18 cellular contexts compared by ENCODE assay signal in genomic region chr9:126293522-126293889, GRCh38. TPM values are rescaled to one million over a fixed set of nuclear protein-coding genes. Genes with fewer than 3 reads are reported as not detected.
A peak's percentile ranks its signal among the peaks of the same experiment; 100 is the strongest.
DNase-seq lines count a peak whose midpoint lies in the region; ATAC-seq, FAIRE-seq and TF ChIP-seq lines count a peak whose summit lies in the region.
"Had no signal": no experiment of that assay in that cellular context is flagged by ENCODE, and none has a peak within 500 bp of the region (broad histone marks: within the 10 kb centered on the region; RNA-seq: fewer than 3 reads in every experiment).

No MANE protein-coding gene starts in this region.

- TF ChIP-seq CTCF in HepG2 (CRISPR knock-in tag; IDR thresholded peaks at IDR 0.05) (peak; percentile 54), right lobe of liver (IDR thresholded peaks at IDR 0.05) (no peak), endothelial cell (IDR thresholded peaks at IDR 0.05; ENCODE audit: unreplicated experiment) (peak; percentile 55), upper lobe of right lung (IDR thresholded peaks at IDR 0.05) (peak; percentile 13)

- H3K27ac ChIP-seq in HepG2 (ENCODE audit: extremely low read length, insufficient read depth, low read length) (no peak overlapping the region), right lobe of liver (no peak overlapping the region), upper lobe of right lung (no peak overlapping the region)
- H3K27ac ChIP-seq: heart left ventricle, prostate gland, SJSA1, thoracic aorta had no signal

- H3K4me2 ChIP-seq in HepG2 (ENCODE audit: low read depth, low read length), result no peak overlapping the region

- H2AFZ ChIP-seq in HepG2 (ENCODE audit: low read length), result no peak overlapping the region

- no peaks in the 10 kb centered on the region for H3K4me1 ChIP-seq in HepG2 (ENCODE audit: insufficient read depth, low read length)
- H3K4me1 ChIP-seq in right lobe of liver, result no peaks in the 10 kb centered on the region
- no peaks in the 10 kb centered on the region for H3K4me1 ChIP-seq in upper lobe of right lung
- H3K4me1 ChIP-seq: heart left ventricle, prostate gland, SJSA1 had no signal

- no TSS peak for BruUV-seq in HepG2 (replicated peaks; lab: Mats Ljungman, UMichigan)

- H3K36me3 ChIP-seq in HepG2 (replicated peaks in 1 of 2; ENCODE audit: control insufficient read depth in 1 of 2, insufficient read depth in 2 of 2, low read length in 2 of 2), result no peaks in the 10 kb centered on the region
- H3K36me3 ChIP-seq in right lobe of liver, result no peaks in the 10 kb centered on the region
- H3K36me3 ChIP-seq in upper lobe of right lung, result no peaks in the 10 kb centered on the region
- H3K36me3 ChIP-seq: heart left ventricle, prostate gland, SJSA1, thoracic aorta had no signal

- TF ChIP-seq EP300 in HepG2 (IDR thresholded peaks at IDR 0.05; ENCODE audit: low read depth in 2 of 2, low read length in 2 of 2) (no peak), HepG2 (CRISPR knock-in tag; IDR thresholded peaks at IDR 0.05; ENCODE audit: borderline replicate concordance) (no peak)

- H3K79me2 ChIP-seq in HepG2 (ENCODE audit: insufficient read depth, low read length), result no peaks in the 10 kb centered on the region

- no peaks in the 10 kb centered on the region for H3K4me1 Mint-ChIP-seq in endothelial cell (ENCODE audit: unreplicated experiment)
- H3K4me1 Mint-ChIP-seq: activated CD4-positive, alpha-beta T cell treated with anti-CD3 and anti-CD28 coated beads, Interleukin-2, amount 10 ng/mL, durations not matched to agents 7 days and 5 days; CD4-positive, alpha-beta memory T cell had no signal

- no peaks in the 10 kb centered on the region for H3K9me3 ChIP-seq in HepG2 (ENCODE audit: low read length)
- no peaks in the 10 kb centered on the region for H3K9me3 ChIP-seq in right lobe of liver
- no peaks in the 10 kb centered on the region for H3K9me3 ChIP-seq in upper lobe of right lung
- H3K9me3 ChIP-seq: heart left ventricle, prostate gland, SJSA1, thoracic aorta had no signal

- POLR2A ChIA-PET in HepG2 (lab: Yijun Ruan, JAX), result no interaction called here

- DNase-seq in HepG2 (ENCODE audit: low spot score), result no peak
- DNase-seq in right lobe of liver, result no peak
- peak; percentile 41 for DNase-seq in NAMALWA (ENCODE audit: low spot score)
- peak; percentile 48 for DNase-seq in endothelial cell (ENCODE audit: low spot score)
- no peak for DNase-seq in upper lobe of right lung
- DNase-seq in NCI-H1092 (lab: John Stamatoyannopoulos, UW), result no peak
- DNase-seq in NK-92 (lab: John Stamatoyannopoulos, UW; ENCODE audit: unreplicated experiment), result no peak
- DNase-seq: activated CD4-positive, alpha-beta T cell treated with anti-CD3 and anti-CD28 coated beads, Interleukin-2, amount 10 ng/mL, durations not matched to agents 7 days and 5 days; CD4-positive, alpha-beta memory T cell; heart left ventricle; NCI-H345 had no signal

- CTCF ChIA-PET in HepG2 (lab: Yijun Ruan, JAX; ENCODE audit: low intra/inter-chr PET ratio, low total read pairs), result no interaction called here

- no peak for TF ChIP-seq RAD21 in HepG2 (CRISPR knock-in tag; IDR thresholded peaks at IDR 0.05)

- H3K27ac Mint-ChIP-seq in endothelial cell (ENCODE audit: unreplicated experiment), result no peak overlapping the region
- H3K27ac Mint-ChIP-seq: activated CD4-positive, alpha-beta T cell treated with anti-CD3 and anti-CD28 coated beads, Interleukin-2, amount 10 ng/mL, durations not matched to agents 7 days and 5 days; activated naive CD8-positive, alpha-beta T cell; CD4-positive, alpha-beta memory T cell; dendritic cell treated with granulocyte-macrophage colony-stimulating factor and Interleukin-4, amounts not matched to agents 40 ng/mL and 50 ng/mL, for 4 days had no signal

- no peak overlapping the region for H3K9ac ChIP-seq in HepG2 (ENCODE audit: insufficient read depth, low read depth, low read length)

- H3K4me3 ChIP-seq in HepG2 (replicated peaks in 1 of 3; ENCODE audit: insufficient read depth in 1 of 3, low read depth in 2 of 3, low read length in 3 of 3), result no peak overlapping the region
- no peak overlapping the region for H3K4me3 ChIP-seq in right lobe of liver
- H3K4me3 ChIP-seq in upper lobe of right lung, result no peak overlapping the region
- H3K4me3 ChIP-seq: heart left ventricle, lung, prostate gland, SJSA1, thoracic aorta had no signal

- no peaks in the 10 kb centered on the region for H4K20me1 ChIP-seq in HepG2 (ENCODE audit: insufficient read depth, low read length)

- 22% methylated on average over 6 of the region's 9 CpGs for WGBS in HepG2 (ENCODE audit: low lambda C conversion rate)
- 69% methylated on average over 6 of the region's 9 CpGs for WGBS in right lobe of liver (ENCODE audit: insufficient coverage, low coverage, low lambda C conversion rate, missing lambda C conversion rate)

- no peak overlapping the region for H3K4me3 Mint-ChIP-seq in endothelial cell (ENCODE audit: unreplicated experiment)
- H3K4me3 Mint-ChIP-seq: activated CD4-positive, alpha-beta T cell treated with anti-CD3 and anti-CD28 coated beads, Interleukin-2, amount 10 ng/mL, durations not matched to agents 7 days and 5 days; activated naive CD8-positive, alpha-beta T cell; CD4-positive, alpha-beta memory T cell; dendritic cell treated with granulocyte-macrophage colony-stimulating factor and Interleukin-4, amounts not matched to agents 40 ng/mL and 50 ng/mL, for 4 days had no signal

- TF ChIP-seq POLR2A in HepG2 (IDR thresholded peaks at IDR 0.05; ENCODE audit: insufficient read depth in 1 of 2, low read depth in 2 of 2, low read length in 2 of 2), result no peak
- no peak for TF ChIP-seq POLR2A in right lobe of liver (IDR thresholded peaks at IDR 0.05)

- peaks cover 4 to 30% of the 10 kb centered on the region in 2 experiments; a peak in 3 of 5 replicates for H3K27me3 ChIP-seq in HepG2 (ENCODE audit: control insufficient read depth in 1 of 2, insufficient read depth in 2 of 2, low read length in 2 of 2)
- no peaks in the 10 kb centered on the region for H3K27me3 ChIP-seq in right lobe of liver
- H3K27me3 ChIP-seq in upper lobe of right lung, result no peaks in the 10 kb centered on the region
- H3K27me3 ChIP-seq: SJSA1 had no signal

- peaks cover 5% of the 10 kb centered on the region for H3K27me3 Mint-ChIP-seq in endothelial cell (ENCODE audit: unreplicated experiment)
- H3K27me3 Mint-ChIP-seq: activated naive CD8-positive, alpha-beta T cell had no signal

- intact Hi-C loops in HepG2 (cut with micrococcal nuclease; ENCODE audit: unreplicated experiment) (no loop called here), right lobe of liver (cut with DNase I) (no loop called here), upper lobe of right lung (cut with DNase I) (no loop called here)

- no peaks in the 10 kb centered on the region for H3K9me3 Mint-ChIP-seq in endothelial cell (ENCODE audit: unreplicated experiment)
- H3K9me3 Mint-ChIP-seq: activated CD4-positive, alpha-beta T cell treated with anti-CD3 and anti-CD28 coated beads, Interleukin-2, amount 10 ng/mL, durations not matched to agents 7 days and 5 days; CD4-positive, alpha-beta memory T cell; dendritic cell treated with granulocyte-macrophage colony-stimulating factor and Interleukin-4, amounts not matched to agents 40 ng/mL and 50 ng/mL, for 4 days had no signal

- FAIRE-seq in HepG2 (lab: Jason Lieb, UNC), result no peak

- in situ Hi-C loops in HepG2 (cut with HindIII; ENCODE audit: extremely low pct_ligation_motif_present, low pct_unique_long_range_greater_than_20kb), result no loop called here

- peak; percentile 81 for ATAC-seq in HepG2
- no peak for ATAC-seq in right lobe of liver
- ATAC-seq in upper lobe of right lung, result peak; percentile 26
- ATAC-seq in HG03378 (IDR thresholded peaks at IDR 0.05; ENCODE audit: unreplicated experiment), result no peak
- ATAC-seq: heart left ventricle had no signal

- no peaks in the 10 kb centered on the region for H3K36me3 Mint-ChIP-seq in endothelial cell (ENCODE audit: low read depth, unreplicated experiment)
- H3K36me3 Mint-ChIP-seq: activated naive CD8-positive, alpha-beta T cell; CD4-positive, alpha-beta memory T cell had no signal

TF ChIP-seq in HepG2, 621 proteins besides CTCF, POLR2A, EP300 and RAD21 (continues in another document):
- TF ChIP-seq RARG (CRISPR knock-in tag; IDR thresholded peaks at IDR 0.05; ENCODE audit: low read depth), result no peak
- no peak for TF ChIP-seq SP1 (IDR thresholded peaks at IDR 0.05)
- TF ChIP-seq SP1 (CRISPR knock-in tag; IDR thresholded peaks at IDR 0.05), result no peak
- 0 out of 2 replicates have a peak, but pooled peaks have one; percentile 23 for TF ChIP-seq ZNF788 (CRISPR knock-in tag; IDR thresholded peaks at IDR 0.05; ENCODE audit: borderline replicate concordance)
- no peak for TF ChIP-seq SMC3 (IDR thresholded peaks at IDR 0.05; ENCODE audit: low read length)
- TF ChIP-seq ZNF589 (CRISPR knock-in tag; conservative IDR thresholded peaks at IDR 0.05), result no peak
- peak; percentile 32; the same call in 1 of the 2 replicates for TF ChIP-seq STAG1 (CRISPR knock-in tag; IDR thresholded peaks at IDR 0.05)
- no peak for TF ChIP-seq HOXA7 (CRISPR knock-in tag; IDR thresholded peaks at IDR 0.05)

RNA-seq across cellular contexts. Expression of gene MVB12B, which starts 33.1 kb away (rescaled TPM):
- total RNA-seq in HepG2 (2016; rRNA removed; fragmentation: Illumina TruSeq; extraction: Trizol) (26.0 and 30.1 TPM in 2 replicates), right lobe of liver (10 to 100 TPM in 2 of 6 experiments, 1 to 10 TPM in 4; 7.2 to 16.2 (median 9.1) TPM), endothelial cell (ENCODE audit: unreplicated experiment) (18.8 TPM), upper lobe of right lung (47.5 TPM)
- 52.4 and 56.2 TPM in 2 replicates for total RNA-seq in HepG2 (2016; cell fraction: cytosol; rRNA removed; fragmentation: Illumina TruSeq; extraction: Trizol; ENCODE audit: low read depth)
- 22.0 and 29.4 TPM in 2 replicates for total RNA-seq in HepG2 (2016; cell fraction: insoluble cytoplasmic fraction; rRNA removed; fragmentation: Illumina TruSeq; extraction: Trizol)
- 19.7 and 20.0 TPM in 2 replicates for total RNA-seq in HepG2 (2016; cell fraction: membrane; rRNA removed; fragmentation: Illumina TruSeq; extraction: Trizol)
- total RNA-seq in HepG2 (2016; cell fraction: nucleus; rRNA removed; fragmentation: Illumina TruSeq; extraction: Trizol), result 43.3 and 49.2 TPM in 2 replicates
- 10.7 and 12.1 TPM in 2 replicates for polyA plus RNA-seq in HepG2 (2011; rRNA removed)
- 9.2 and 11.3 TPM in 2 replicates for polyA plus RNA-seq in HepG2 (2011; cell fraction: cytosol; rRNA removed)
- polyA plus RNA-seq in HepG2 (2011; cell fraction: nucleus; rRNA removed), result 13.9 and 18.7 TPM in 2 replicates
- polyA plus RNA-seq in HepG2 (2012), result 10.0 and 10.4 TPM in 2 replicates
- polyA plus RNA-seq in HepG2 (2016; cell fraction: cytosol; fragmentation: Illumina TruSeq; extraction: Trizol; ENCODE audit: low read depth), result 2.4 and 3.2 TPM in 2 replicates
- 20.2 and 24.6 TPM in 2 replicates for polyA plus RNA-seq in HepG2 (2016; cell fraction: insoluble cytoplasmic fraction; fragmentation: Illumina TruSeq; extraction: Trizol; ENCODE audit: low read depth)
- 7.4 and 7.6 TPM in 2 replicates for polyA plus RNA-seq in HepG2 (2016; cell fraction: membrane; fragmentation: Illumina TruSeq; extraction: Trizol; ENCODE audit: low read depth)
- 22.4 and 30.0 TPM in 2 replicates for polyA plus RNA-seq in HepG2 (2016; cell fraction: nucleus; fragmentation: Illumina TruSeq; extraction: Trizol; ENCODE audit: insufficient read depth, low read depth)
- polyA minus RNA-seq in HepG2 (2011; rRNA and poly(A)+ RNA removed; ENCODE audit: low replicate concordance), result 1.4 and 38.6 TPM in 2 replicates
- 10.4 and 11.3 TPM in 2 replicates for polyA minus RNA-seq in HepG2 (2011; cell fraction: cytosol; rRNA and poly(A)+ RNA removed)
- 43.9 and 48.9 TPM in 2 replicates for polyA minus RNA-seq in HepG2 (2011; cell fraction: nucleus; rRNA and poly(A)+ RNA removed)

Comparison
In these comparisons a context has a peak if more than half of its experiments do, and no peak if none do; other contexts are left out.
1. ATAC-seq: peak in HepG2 (single experiment) and upper lobe of right lung (single experiment); none in right lobe of liver (0 of 4) and HG03378 (single experiment).
2. CTCF ChIP-seq: peak in HepG2 (single experiment), endothelial cell (single experiment) and upper lobe of right lung (single experiment); none in right lobe of liver (0 of 4).
3. DNase-seq: peak in NAMALWA (single experiment) and endothelial cell (single experiment); none in HepG2 (single experiment), right lobe of liver (0 of 3), upper lobe of right lung (single experiment), NCI-H1092 (single experiment) and NK-92 (single experiment).